ENCODE assay signal across 8 cellular contexts in genomic region chr1:156436319-156437043, GRCh38.
A peak's percentile ranks its signal among the peaks of the same experiment; 100 is the strongest.
DNase-seq lines count a peak whose midpoint lies in the region; ATAC-seq and TF ChIP-seq lines count a peak whose summit lies in the region.
"Had no signal": no experiment of that assay in that cellular context is flagged by ENCODE, and none has a peak within 500 bp of the region (broad histone marks: within the 10 kb centered on the region; RNA-seq: fewer than 3 reads in every experiment).

No MANE protein-coding gene starts in this region.

- in situ Hi-C loops in gastrocnemius medialis (cut with MboI; ENCODE audit: low sequenced_read_pairs in 4 of 4): no loop called here

- intact Hi-C loops in gastrocnemius medialis (cut with DNase I; ENCODE audit: low total_unique reads): no loop called here

- no peak overlapping the region for H3K9ac ChIP-seq in HUES48 (ENCODE audit: low read depth, low read length)
- no peak overlapping the region for H3K9ac ChIP-seq in iPS-15b (ENCODE audit: low read depth, low read length)

- no peak for TF ChIP-seq POLR2A in gastrocnemius medialis (IDR thresholded peaks at IDR 0.05)

- H3K9me3 Mint-ChIP-seq in WTC11: no peaks in the 10 kb centered on the region

- peaks cover 100% of the 10 kb centered on the region for H3K27me3 Mint-ChIP-seq in WTC11 (ENCODE audit: low read depth)

- H3K36me3 Mint-ChIP-seq in WTC11: peaks cover 3% of the 10 kb centered on the region

- H3K4me1 Mint-ChIP-seq in WTC11: peaks cover 68% of the 10 kb centered on the region

- CTCF ChIA-PET in WTC11 (lab: Charles Lee): interaction anchor here (0.7 to 10.1 kb wide), 10 partner anchors 9 to 188 kb away, joined by 4 to 200 read pairs (median 7); no protein-coding TSS in a partner anchor

- peaks cover 38% of the 10 kb centered on the region for H3K4me1 ChIP-seq in HUES48 (ENCODE audit: control insufficient read depth, insufficient read depth, low read length)
- H3K4me1 ChIP-seq in iPS-15b (ENCODE audit: control insufficient read depth, insufficient read depth, low read length): peaks cover 27% of the 10 kb centered on the region
- H3K4me1 ChIP-seq in gastrocnemius medialis: peaks cover 10 to 16% of the 10 kb centered on the region in 2 donors

- DNase-seq in WTC11 (ENCODE audit: low spot score) (peak; percentile 58), gastrocnemius medialis (no peak), NCI-H2171 treated with DMSO at 0.1 percent for 48 hours (lab: John Stamatoyannopoulos, UW) (no peak)
- no peak for DNase-seq in NK-92 treated with Interleukin-12 subunit alpha and Interleukin-12 subunit beta, amount 100 ng/mL, for 24 hours (lab: John Stamatoyannopoulos, UW)
- DNase-seq: T-helper 1 cell had no signal

- H3K27ac Mint-ChIP-seq in WTC11: no peak overlapping the region

- no peaks in the 10 kb centered on the region for H3K9me3 ChIP-seq in HUES48 (ENCODE audit: control insufficient read depth, insufficient read depth, low read length)
- no peaks in the 10 kb centered on the region for H3K9me3 ChIP-seq in iPS-15b (ENCODE audit: control insufficient read depth, insufficient read depth, low read length)
- no peaks in the 10 kb centered on the region for H3K9me3 ChIP-seq in gastrocnemius medialis

- ATAC-seq in WTC11: peak; percentile 17
- no peak for ATAC-seq in gastrocnemius medialis
- no peak for ATAC-seq in GM19455 (IDR thresholded peaks at IDR 0.05; ENCODE audit: unreplicated experiment)

- H3K4me3 ChIP-seq in HUES48 (ENCODE audit: low read depth, low read length): peak overlapping the region; percentile 1; the same call in 1 of the 2 replicates
- H3K4me3 ChIP-seq in iPS-15b (ENCODE audit: low read depth, low read length): peak overlapping the region; percentile 23
- peak overlapping the region; percentile 4 to 50 (median 37) for H3K4me3 ChIP-seq in gastrocnemius medialis

- H3K27ac ChIP-seq in HUES48 (ENCODE audit: low read depth, low read length): no peak overlapping the region
- H3K27ac ChIP-seq in gastrocnemius medialis: no peak overlapping the region

- POLR2A ChIA-PET in WTC11 (lab: Charles Lee): interaction anchor here (1.1 kb wide), 1 partner anchor 14 kb away, joined by 3 read pairs; no protein-coding TSS in a partner anchor

- peaks cover 100% of the 10 kb centered on the region for H3K27me3 ChIP-seq in HUES48 (ENCODE audit: control insufficient read depth, insufficient read depth, low read length)
- peaks cover 99% of the 10 kb centered on the region for H3K27me3 ChIP-seq in iPS-15b (ENCODE audit: control insufficient read depth, insufficient read depth, low read length)
- peaks cover 89 to 100% (median 98%) of the 10 kb centered on the region in 3 donors for H3K27me3 ChIP-seq in gastrocnemius medialis

- peak overlapping the region; percentile 57 for H3K4me3 Mint-ChIP-seq in WTC11

- TF ChIP-seq CTCF in WTC11 (IDR thresholded peaks at IDR 0.05): no peak
- TF ChIP-seq CTCF in gastrocnemius medialis (IDR thresholded peaks at IDR 0.05 in 4 of 5, conservative IDR thresholded peaks at IDR 0.05 in 1 of 5): no peak

- H3K36me3 ChIP-seq in HUES48 (ENCODE audit: control insufficient read depth, insufficient read depth, low read length) (no peaks in the 10 kb centered on the region), iPS-15b (ENCODE audit: control insufficient read depth, insufficient read depth, low read length) (no peaks in the 10 kb centered on the region), gastrocnemius medialis (no peaks in the 10 kb centered on the region)

TF ChIP-seq in WTC11, 78 proteins besides CTCF, POLR2A, EP300 and RAD21:
- TF ChIP-seq ZNF532 (CRISPR knock-in tag; IDR thresholded peaks at IDR 0.05; ENCODE audit: borderline replicate concordance): no peak
- TF ChIP-seq SOX15 (CRISPR knock-in tag; IDR thresholded peaks at IDR 0.05): no peak
- no peak for TF ChIP-seq EMX1 (CRISPR knock-in tag; IDR thresholded peaks at IDR 0.05)
- TF ChIP-seq KAT7 (CRISPR knock-in tag; IDR thresholded peaks at IDR 0.05; ENCODE audit: borderline replicate concordance): no peak
- TF ChIP-seq GTF2I (CRISPR knock-in tag; conservative IDR thresholded peaks at IDR 0.05): no peak
- no peak for TF ChIP-seq CREM (CRISPR knock-in tag; IDR thresholded peaks at IDR 0.05)
- no peak for TF ChIP-seq TP53 (CRISPR knock-in tag; IDR thresholded peaks at IDR 0.05)
- no peak for TF ChIP-seq ZSCAN18 (CRISPR knock-in tag; IDR thresholded peaks at IDR 0.05)
